In the genomic region with DNA sequence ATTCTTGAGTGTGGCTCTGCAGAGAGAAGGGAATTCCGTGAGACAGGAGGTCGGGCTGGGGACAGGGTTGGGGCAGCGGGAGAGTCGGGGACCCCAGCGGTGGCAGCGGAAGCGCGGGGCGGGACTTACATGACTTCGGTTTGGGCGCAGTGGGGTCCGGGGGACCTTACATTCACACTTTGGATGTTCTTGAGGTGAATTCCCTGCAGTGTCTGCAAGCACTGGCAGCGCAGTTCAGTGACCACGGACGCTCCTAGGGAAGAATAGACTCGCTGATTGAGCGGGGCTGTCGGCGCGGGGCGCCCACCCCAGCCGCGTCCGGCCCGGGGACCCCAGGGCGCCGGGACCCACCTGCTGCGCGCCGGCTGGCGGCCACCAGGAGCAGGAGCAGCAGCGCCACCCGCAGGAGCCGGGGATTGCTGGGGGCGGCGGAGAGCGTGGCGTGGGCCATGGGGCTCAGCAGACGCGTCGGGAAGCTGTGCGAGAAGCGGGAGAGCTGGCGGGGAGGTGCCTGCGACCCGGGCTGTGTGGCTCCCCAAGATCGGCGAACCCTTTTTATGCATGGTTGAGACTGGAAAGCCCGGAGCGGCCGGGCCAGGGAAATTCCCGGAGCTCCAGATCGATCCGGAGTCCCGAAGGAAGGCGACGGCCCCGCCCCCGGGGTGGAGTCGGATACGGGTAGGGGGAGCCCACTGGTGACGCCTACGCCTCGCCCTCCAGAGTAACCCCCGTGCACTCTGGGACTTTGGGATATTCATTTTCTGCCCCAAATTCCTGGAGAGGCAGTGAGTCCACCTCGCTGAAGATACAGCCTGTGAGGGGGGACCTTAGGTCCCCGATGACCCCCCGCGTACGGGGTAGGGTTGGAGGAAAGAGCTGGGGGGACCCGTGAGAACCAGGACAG, we compare ENCODE assay signal across 1 cellular context.
A peak's percentile ranks its signal among the peaks of the same experiment; 100 is the strongest.
TF ChIP-seq lines count a peak whose summit lies in the region.

A gene (minus strand): TSS at position 529 of the 904 bp plus-strand sequence. CDS start 78 bp downstream, at position 451.

TF ChIP-seq in K562, 482 proteins besides CTCF, POLR2A, EP300 and RAD21 (continued from another document and continues in another):
- TF ChIP-seq ZNF311 (CRISPR knock-in tag; IDR thresholded peaks at IDR 0.05) (no peak), BRCA1 (IDR thresholded peaks at IDR 0.05) (no peak), BRCA1 (CRISPR knock-in tag; IDR thresholded peaks at IDR 0.05) (no peak), ZBTB8A (IDR thresholded peaks at IDR 0.05; ENCODE audit: partially characterized antibody) (no peak), EGR1 (conservative IDR thresholded peaks at IDR 0.05) (peak; percentile 94), MXI1 (IDR thresholded peaks at IDR 0.05; ENCODE audit: low read depth, low read length) (no peak), L3MBTL2 (IDR thresholded peaks at IDR 0.05) (peak; percentile 73; the same call in 1 of the 2 replicates), ZNF584 (CRISPR knock-in tag; IDR thresholded peaks at IDR 0.05; ENCODE audit: low read depth) (0 out of 2 replicates have a peak, but pooled peaks have one; percentile 14), RBM15 (IDR thresholded peaks at IDR 0.05; ENCODE audit: insufficient read depth, low read length) (no peak), NCOA2 (IDR thresholded peaks at IDR 0.05; ENCODE audit: partially characterized antibody in 2 of 2) (no peak), POLR2AphosphoS5 (IDR thresholded peaks at IDR 0.05; ENCODE audit: control insufficient read depth, insufficient read depth, low read depth, low read length) (peak; percentile 59), ELF4 (CRISPR knock-in tag; IDR thresholded peaks at IDR 0.05) (no peak), SAP30 (IDR thresholded peaks at IDR 0.05; ENCODE audit: borderline replicate concordance, insufficient read depth, low read depth, low read length, poor library complexity, severe bottlenecking) (no peak), ZNF696 (CRISPR knock-in tag; conservative IDR thresholded peaks at IDR 0.05) (no peak), ARID2 (IDR thresholded peaks at IDR 0.05) (no peak), ZNF766 (CRISPR knock-in tag; conservative IDR thresholded peaks at IDR 0.05) (0 out of 2 replicates have a peak, but pooled peaks have one; percentile 12), NR3C1 (CRISPR knock-in tag; IDR thresholded peaks at IDR 0.05) (no peak), HNRNPH1 (optimal IDR thresholded peaks at IDR 0.05; ENCODE audit: low read depth, low read length) (no peak), PTRF (tag; IDR thresholded peaks at IDR 0.05) (no peak), RFX5 (IDR thresholded peaks at IDR 0.05; ENCODE audit: low read depth, low read length) (no peak), ZNF347 (CRISPR knock-in tag; IDR thresholded peaks at IDR 0.05; ENCODE audit: low read depth) (no peak), HNRNPLL (IDR thresholded peaks at IDR 0.05; ENCODE audit: low read depth, low read length, poor library complexity, severe bottlenecking) (peak; percentile 37), NCOA6 (IDR thresholded peaks at IDR 0.05) (no peak)
- TF ChIP-seq, protein P1, sequence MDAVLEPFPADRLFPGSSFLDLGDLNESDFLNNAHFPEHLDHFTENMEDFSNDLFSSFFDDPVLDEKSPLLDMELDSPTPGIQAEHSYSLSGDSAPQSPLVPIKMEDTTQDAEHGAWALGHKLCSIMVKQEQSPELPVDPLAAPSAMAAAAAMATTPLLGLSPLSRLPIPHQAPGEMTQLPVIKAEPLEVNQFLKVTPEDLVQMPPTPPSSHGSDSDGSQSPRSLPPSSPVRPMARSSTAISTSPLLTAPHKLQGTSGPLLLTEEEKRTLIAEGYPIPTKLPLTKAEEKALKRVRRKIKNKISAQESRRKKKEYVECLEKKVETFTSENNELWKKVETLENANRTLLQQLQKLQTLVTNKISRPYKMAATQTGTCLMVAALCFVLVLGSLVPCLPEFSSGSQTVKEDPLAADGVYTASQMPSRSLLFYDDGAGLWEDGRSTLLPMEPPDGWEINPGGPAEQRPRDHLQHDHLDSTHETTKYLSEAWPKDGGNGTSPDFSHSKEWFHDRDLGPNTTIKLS (IDR thresholded peaks at IDR 0.05; ENCODE audit: borderline replicate concordance, low read depth): peak; percentile 55; the same call in 1 of the 2 replicates
- TF ChIP-seq, protein P2, sequence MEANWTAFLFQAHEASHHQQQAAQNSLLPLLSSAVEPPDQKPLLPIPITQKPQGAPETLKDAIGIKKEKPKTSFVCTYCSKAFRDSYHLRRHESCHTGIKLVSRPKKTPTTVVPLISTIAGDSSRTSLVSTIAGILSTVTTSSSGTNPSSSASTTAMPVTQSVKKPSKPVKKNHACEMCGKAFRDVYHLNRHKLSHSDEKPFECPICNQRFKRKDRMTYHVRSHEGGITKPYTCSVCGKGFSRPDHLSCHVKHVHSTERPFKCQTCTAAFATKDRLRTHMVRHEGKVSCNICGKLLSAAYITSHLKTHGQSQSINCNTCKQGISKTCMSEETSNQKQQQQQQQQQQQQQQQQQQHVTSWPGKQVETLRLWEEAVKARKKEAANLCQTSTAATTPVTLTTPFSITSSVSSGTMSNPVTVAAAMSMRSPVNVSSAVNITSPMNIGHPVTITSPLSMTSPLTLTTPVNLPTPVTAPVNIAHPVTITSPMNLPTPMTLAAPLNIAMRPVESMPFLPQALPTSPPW (CRISPR knock-in tag; IDR thresholded peaks at IDR 0.05): peak; percentile 64
- TF ChIP-seq, protein P3, sequence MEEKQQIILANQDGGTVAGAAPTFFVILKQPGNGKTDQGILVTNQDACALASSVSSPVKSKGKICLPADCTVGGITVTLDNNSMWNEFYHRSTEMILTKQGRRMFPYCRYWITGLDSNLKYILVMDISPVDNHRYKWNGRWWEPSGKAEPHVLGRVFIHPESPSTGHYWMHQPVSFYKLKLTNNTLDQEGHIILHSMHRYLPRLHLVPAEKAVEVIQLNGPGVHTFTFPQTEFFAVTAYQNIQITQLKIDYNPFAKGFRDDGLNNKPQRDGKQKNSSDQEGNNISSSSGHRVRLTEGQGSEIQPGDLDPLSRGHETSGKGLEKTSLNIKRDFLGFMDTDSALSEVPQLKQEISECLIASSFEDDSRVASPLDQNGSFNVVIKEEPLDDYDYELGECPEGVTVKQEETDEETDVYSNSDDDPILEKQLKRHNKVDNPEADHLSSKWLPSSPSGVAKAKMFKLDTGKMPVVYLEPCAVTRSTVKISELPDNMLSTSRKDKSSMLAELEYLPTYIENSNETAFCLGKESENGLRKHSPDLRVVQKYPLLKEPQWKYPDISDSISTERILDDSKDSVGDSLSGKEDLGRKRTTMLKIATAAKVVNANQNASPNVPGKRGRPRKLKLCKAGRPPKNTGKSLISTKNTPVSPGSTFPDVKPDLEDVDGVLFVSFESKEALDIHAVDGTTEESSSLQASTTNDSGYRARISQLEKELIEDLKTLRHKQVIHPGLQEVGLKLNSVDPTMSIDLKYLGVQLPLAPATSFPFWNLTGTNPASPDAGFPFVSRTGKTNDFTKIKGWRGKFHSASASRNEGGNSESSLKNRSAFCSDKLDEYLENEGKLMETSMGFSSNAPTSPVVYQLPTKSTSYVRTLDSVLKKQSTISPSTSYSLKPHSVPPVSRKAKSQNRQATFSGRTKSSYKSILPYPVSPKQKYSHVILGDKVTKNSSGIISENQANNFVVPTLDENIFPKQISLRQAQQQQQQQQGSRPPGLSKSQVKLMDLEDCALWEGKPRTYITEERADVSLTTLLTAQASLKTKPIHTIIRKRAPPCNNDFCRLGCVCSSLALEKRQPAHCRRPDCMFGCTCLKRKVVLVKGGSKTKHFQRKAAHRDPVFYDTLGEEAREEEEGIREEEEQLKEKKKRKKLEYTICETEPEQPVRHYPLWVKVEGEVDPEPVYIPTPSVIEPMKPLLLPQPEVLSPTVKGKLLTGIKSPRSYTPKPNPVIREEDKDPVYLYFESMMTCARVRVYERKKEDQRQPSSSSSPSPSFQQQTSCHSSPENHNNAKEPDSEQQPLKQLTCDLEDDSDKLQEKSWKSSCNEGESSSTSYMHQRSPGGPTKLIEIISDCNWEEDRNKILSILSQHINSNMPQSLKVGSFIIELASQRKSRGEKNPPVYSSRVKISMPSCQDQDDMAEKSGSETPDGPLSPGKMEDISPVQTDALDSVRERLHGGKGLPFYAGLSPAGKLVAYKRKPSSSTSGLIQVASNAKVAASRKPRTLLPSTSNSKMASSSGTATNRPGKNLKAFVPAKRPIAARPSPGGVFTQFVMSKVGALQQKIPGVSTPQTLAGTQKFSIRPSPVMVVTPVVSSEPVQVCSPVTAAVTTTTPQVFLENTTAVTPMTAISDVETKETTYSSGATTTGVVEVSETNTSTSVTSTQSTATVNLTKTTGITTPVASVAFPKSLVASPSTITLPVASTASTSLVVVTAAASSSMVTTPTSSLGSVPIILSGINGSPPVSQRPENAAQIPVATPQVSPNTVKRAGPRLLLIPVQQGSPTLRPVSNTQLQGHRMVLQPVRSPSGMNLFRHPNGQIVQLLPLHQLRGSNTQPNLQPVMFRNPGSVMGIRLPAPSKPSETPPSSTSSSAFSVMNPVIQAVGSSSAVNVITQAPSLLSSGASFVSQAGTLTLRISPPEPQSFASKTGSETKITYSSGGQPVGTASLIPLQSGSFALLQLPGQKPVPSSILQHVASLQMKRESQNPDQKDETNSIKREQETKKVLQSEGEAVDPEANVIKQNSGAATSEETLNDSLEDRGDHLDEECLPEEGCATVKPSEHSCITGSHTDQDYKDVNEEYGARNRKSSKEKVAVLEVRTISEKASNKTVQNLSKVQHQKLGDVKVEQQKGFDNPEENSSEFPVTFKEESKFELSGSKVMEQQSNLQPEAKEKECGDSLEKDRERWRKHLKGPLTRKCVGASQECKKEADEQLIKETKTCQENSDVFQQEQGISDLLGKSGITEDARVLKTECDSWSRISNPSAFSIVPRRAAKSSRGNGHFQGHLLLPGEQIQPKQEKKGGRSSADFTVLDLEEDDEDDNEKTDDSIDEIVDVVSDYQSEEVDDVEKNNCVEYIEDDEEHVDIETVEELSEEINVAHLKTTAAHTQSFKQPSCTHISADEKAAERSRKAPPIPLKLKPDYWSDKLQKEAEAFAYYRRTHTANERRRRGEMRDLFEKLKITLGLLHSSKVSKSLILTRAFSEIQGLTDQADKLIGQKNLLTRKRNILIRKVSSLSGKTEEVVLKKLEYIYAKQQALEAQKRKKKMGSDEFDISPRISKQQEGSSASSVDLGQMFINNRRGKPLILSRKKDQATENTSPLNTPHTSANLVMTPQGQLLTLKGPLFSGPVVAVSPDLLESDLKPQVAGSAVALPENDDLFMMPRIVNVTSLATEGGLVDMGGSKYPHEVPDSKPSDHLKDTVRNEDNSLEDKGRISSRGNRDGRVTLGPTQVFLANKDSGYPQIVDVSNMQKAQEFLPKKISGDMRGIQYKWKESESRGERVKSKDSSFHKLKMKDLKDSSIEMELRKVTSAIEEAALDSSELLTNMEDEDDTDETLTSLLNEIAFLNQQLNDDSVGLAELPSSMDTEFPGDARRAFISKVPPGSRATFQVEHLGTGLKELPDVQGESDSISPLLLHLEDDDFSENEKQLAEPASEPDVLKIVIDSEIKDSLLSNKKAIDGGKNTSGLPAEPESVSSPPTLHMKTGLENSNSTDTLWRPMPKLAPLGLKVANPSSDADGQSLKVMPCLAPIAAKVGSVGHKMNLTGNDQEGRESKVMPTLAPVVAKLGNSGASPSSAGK (IDR thresholded peaks at IDR 0.05): peak; percentile 66
- TF ChIP-seq, protein P4, sequence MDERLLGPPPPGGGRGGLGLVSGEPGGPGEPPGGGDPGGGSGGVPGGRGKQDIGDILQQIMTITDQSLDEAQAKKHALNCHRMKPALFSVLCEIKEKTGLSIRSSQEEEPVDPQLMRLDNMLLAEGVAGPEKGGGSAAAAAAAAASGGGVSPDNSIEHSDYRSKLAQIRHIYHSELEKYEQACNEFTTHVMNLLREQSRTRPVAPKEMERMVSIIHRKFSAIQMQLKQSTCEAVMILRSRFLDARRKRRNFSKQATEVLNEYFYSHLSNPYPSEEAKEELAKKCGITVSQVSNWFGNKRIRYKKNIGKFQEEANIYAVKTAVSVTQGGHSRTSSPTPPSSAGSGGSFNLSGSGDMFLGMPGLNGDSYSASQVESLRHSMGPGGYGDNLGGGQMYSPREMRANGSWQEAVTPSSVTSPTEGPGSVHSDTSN (CRISPR knock-in tag; IDR thresholded peaks at IDR 0.05; ENCODE audit: low read depth): no peak
- TF ChIP-seq, protein P4 (tag; conservative IDR thresholded peaks at IDR 0.05; ENCODE audit: low read depth): no peak
- TF ChIP-seq, protein P5, sequence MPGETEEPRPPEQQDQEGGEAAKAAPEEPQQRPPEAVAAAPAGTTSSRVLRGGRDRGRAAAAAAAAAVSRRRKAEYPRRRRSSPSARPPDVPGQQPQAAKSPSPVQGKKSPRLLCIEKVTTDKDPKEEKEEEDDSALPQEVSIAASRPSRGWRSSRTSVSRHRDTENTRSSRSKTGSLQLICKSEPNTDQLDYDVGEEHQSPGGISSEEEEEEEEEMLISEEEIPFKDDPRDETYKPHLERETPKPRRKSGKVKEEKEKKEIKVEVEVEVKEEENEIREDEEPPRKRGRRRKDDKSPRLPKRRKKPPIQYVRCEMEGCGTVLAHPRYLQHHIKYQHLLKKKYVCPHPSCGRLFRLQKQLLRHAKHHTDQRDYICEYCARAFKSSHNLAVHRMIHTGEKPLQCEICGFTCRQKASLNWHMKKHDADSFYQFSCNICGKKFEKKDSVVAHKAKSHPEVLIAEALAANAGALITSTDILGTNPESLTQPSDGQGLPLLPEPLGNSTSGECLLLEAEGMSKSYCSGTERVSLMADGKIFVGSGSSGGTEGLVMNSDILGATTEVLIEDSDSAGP (CRISPR knock-in tag; IDR thresholded peaks at IDR 0.05): no peak
- TF ChIP-seq, protein P6, sequence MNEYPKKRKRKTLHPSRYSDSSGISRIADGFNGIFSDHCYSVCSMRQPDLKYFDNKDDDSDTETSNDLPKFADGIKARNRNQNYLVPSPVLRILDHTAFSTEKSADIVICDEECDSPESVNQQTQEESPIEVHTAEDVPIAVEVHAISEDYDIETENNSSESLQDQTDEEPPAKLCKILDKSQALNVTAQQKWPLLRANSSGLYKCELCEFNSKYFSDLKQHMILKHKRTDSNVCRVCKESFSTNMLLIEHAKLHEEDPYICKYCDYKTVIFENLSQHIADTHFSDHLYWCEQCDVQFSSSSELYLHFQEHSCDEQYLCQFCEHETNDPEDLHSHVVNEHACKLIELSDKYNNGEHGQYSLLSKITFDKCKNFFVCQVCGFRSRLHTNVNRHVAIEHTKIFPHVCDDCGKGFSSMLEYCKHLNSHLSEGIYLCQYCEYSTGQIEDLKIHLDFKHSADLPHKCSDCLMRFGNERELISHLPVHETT (CRISPR knock-in tag; conservative IDR thresholded peaks at IDR 0.05 in 1 of 2, IDR thresholded peaks at IDR 0.05 in 1 of 2): no peak
- TF ChIP-seq, protein P7, sequence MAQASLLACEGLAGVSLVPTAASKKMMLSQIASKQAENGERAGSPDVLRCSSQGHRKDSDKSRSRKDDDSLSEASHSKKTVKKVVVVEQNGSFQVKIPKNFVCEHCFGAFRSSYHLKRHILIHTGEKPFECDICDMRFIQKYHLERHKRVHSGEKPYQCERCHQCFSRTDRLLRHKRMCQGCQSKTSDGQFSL (CRISPR knock-in tag; IDR thresholded peaks at IDR 0.05): no peak
- TF ChIP-seq, protein P7 (tag; IDR thresholded peaks at IDR 0.05): no peak
